In genomic region chr20:39767352-39767751, GRCh38 we compare ENCODE assay signal across 5 cellular contexts.
"Had no signal": no experiment of that assay in that cellular context is flagged by ENCODE, and none has a peak within 500 bp of the region (broad histone marks: within the 10 kb centered on the region; RNA-seq: fewer than 3 reads in every experiment).

No MANE protein-coding gene starts in this region.

- H3K4me3 ChIP-seq: K562 had no signal

- ATAC-seq: K562 had no signal

- H3K27ac ChIP-seq: HL-60 had no signal

- DNase-seq: IMR-90, KBM-7 had no signal

- FAIRE-seq: HTR-8/SVneo, K562 had no signal
